8 cellular contexts compared by ENCODE assay signal in genomic region chr22:45010532-45010900, GRCh38. TPM values are rescaled to one million over a fixed set of nuclear protein-coding genes. Genes with fewer than 3 reads are reported as not detected.
DNase-seq lines count a peak whose midpoint lies in the region; ATAC-seq and TF ChIP-seq lines count a peak whose summit lies in the region.

No MANE protein-coding gene starts in this region.

- H3K9me3 Mint-ChIP-seq in MCF 10A (ENCODE audit: unreplicated experiment) = no peaks in the 10 kb centered on the region

- intact Hi-C loops in MCF 10A (cut with micrococcal nuclease) = no loop called here

- POLR2A ChIA-PET in MCF 10A (lab: Yijun Ruan, JAX) = no interaction called here

- peak overlapping the region; percentile 75 for H3K4me3 ChIP-seq in ACC112 (ENCODE audit: low read depth, low read length)
- peak overlapping the region; percentile 52 to 72 for H3K4me3 ChIP-seq in muscle layer of duodenum (ENCODE audit: low read depth in 1 of 2, low read length in 2 of 2)

- peak overlapping the region; percentile 73 for H3K4me3 Mint-ChIP-seq in MCF 10A (ENCODE audit: unreplicated experiment)

- DNase-seq in HT1080 (ENCODE audit: low read depth) (peak; percentile 17), MCF 10A (ENCODE audit: unreplicated experiment) (no peak), GM03348 (ENCODE audit: low spot score) (no peak), GM19240 (ENCODE audit: insufficient read length, low spot score) (no peak)

- H3K36me3 ChIP-seq in ACC112 (ENCODE audit: insufficient read depth, low read length) (no peaks in the 10 kb centered on the region), muscle layer of duodenum (ENCODE audit: control insufficient read depth in 1 of 2, insufficient read depth in 2 of 2, low read length in 2 of 2) (no peaks in the 10 kb centered on the region)

- H3K4me1 Mint-ChIP-seq in MCF 10A (ENCODE audit: insufficient read depth, unreplicated experiment) = peaks cover 5% of the 10 kb centered on the region

- H3K27me3 ChIP-seq in ACC112 (ENCODE audit: insufficient read depth, low read length) (peaks cover 63% of the 10 kb centered on the region), muscle layer of duodenum (ENCODE audit: low read depth, low read length) (peaks cover 11% of the 10 kb centered on the region)

- H3K4me1 ChIP-seq in ACC112 (ENCODE audit: control insufficient read depth, insufficient read depth, low read length, unreplicated experiment) = no peaks in the 10 kb centered on the region
- peaks cover 6 to 42% of the 10 kb centered on the region in 2 donors for H3K4me1 ChIP-seq in muscle layer of duodenum (ENCODE audit: control insufficient read depth in 1 of 2, insufficient read depth in 2 of 2, low read length in 2 of 2)

- BruUV-seq in MCF 10A (replicated peaks; lab: Mats Ljungman, UMichigan) = no TSS peak

- H3K79me2 ChIP-seq in ACC112 (ENCODE audit: control insufficient read depth, insufficient read depth, low read length, unreplicated experiment) = no peaks in the 10 kb centered on the region

- peaks cover 59% of the 10 kb centered on the region for H3K27me3 Mint-ChIP-seq in MCF 10A (ENCODE audit: insufficient read depth, unreplicated experiment)

- peak overlapping the region; percentile 20 for H3K27ac Mint-ChIP-seq in MCF 10A (ENCODE audit: low read depth, unreplicated experiment)

- CTCF ChIA-PET in MCF 10A (lab: Yijun Ruan, JAX) = no interaction called here

- H3K27ac ChIP-seq in ACC112 (ENCODE audit: low read depth, low read length) = no peak overlapping the region
- H3K27ac ChIP-seq in muscle layer of duodenum (ENCODE audit: low read length) = no peak overlapping the region

- TF ChIP-seq CTCF in MCF 10A (IDR thresholded peaks at IDR 0.05; ENCODE audit: unreplicated experiment) = no peak

- no peak overlapping the region for H2AFZ ChIP-seq in ACC112 (ENCODE audit: low read length, unreplicated experiment)

- ATAC-seq in GM18909 (IDR thresholded peaks at IDR 0.05; ENCODE audit: poor library complexity, unreplicated experiment) = no peak
- ATAC-seq in GM21381 (IDR thresholded peaks at IDR 0.05; ENCODE audit: unreplicated experiment) = no peak

- no peaks in the 10 kb centered on the region for H3K36me3 Mint-ChIP-seq in MCF 10A (ENCODE audit: insufficient read depth, unreplicated experiment)

- H3K9me3 ChIP-seq in muscle layer of duodenum (ENCODE audit: control insufficient read depth in 1 of 2, low read length in 2 of 2) = no peaks in the 10 kb centered on the region

RNA-seq across cellular contexts. Expression of gene PHF21B, which starts 0.7 kb away (rescaled TPM):
- 1.8 and 3.9 TPM in 2 replicates for total RNA-seq in HT1080 (2014; rRNA removed; shearing (Covaris generic))
- 0.38 and 0.84 TPM in 2 replicates for polyA plus RNA-seq in HT1080 (2015; cell fraction: cytosol; rRNA removed)
- polyA plus RNA-seq in HT1080 (2015; cell fraction: nucleus; rRNA removed) = 0.83 and 2.1 TPM in 2 replicates
- 0.66 and 0.75 TPM in 2 replicates for total RNA-seq in MCF 10A (2022)
